8 cellular contexts compared by ENCODE assay signal in the genomic region with DNA sequence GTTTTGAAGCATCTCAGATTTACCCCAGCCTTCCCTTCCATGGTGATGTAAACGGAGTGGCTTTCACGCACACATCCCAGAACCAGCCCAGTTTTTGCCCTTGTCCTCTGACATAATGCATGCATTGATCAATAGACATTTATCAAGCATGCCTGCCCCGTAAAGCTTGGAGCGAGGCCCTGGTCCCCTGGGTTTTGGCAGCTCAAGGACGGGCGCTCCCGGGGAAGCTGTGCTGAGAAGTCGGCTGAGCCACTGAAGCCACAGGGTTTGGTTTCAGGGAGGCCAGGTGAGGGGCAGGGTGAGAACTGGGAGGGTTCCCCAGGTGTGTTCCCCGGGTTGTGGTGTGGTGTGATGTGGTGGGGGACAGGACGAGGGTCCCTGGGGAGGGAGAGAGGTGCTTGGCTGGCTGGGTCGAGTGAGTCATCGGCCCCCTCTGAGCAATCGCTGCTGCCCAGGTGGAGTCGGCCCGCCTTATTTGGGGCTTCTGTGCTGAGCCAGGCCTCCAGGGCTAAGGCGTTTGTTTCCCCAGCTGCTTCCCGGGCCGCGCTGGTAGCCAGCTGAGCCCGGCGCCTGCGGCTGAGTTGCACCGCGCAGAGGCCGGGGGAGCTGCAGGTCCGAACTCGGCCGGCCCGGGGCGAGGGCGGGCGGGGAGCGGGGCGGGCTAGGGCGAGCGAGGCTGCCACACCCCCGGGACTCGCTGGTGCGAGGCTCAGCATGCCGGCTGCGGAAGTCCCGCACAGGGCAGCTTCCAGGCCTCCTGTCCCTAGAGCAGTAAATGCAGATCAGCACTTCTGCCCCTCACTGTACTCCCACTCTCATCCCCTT. TPM values are rescaled to one million over a fixed set of nuclear protein-coding genes. Genes with fewer than 3 reads are reported as not detected.
A peak's percentile ranks its signal among the peaks of the same experiment; 100 is the strongest.
DNase-seq lines count a peak whose midpoint lies in the region; ATAC-seq and TF ChIP-seq lines count a peak whose summit lies in the region.

No MANE protein-coding gene starts in this region.

- H3K4me3 ChIP-seq in Peyer's patch (peak overlapping the region; percentile 32 to 49 (median 43)), left ventricle myocardium inferior (peak overlapping the region; percentile 53), skin epidermis (peak overlapping the region in 4 of 7 experiments; percentile 5 to 23 (median 20))

- H3K27me3 ChIP-seq in Peyer's patch, result no peaks in the 10 kb centered on the region
- no peaks in the 10 kb centered on the region for H3K27me3 ChIP-seq in left ventricle myocardium inferior (ENCODE audit: low read depth)

- H3K36me3 Mint-ChIP-seq in activated naive CD4-positive, alpha-beta T cell treated with anti-CD3 and anti-CD28 coated beads, Interleukin-2, amount 50 U/mL, for 72 hours, result peaks cover 0 to 12% of the 10 kb centered on the region in 2 donors

- peak overlapping the region; percentile 50 to 97 for H3K27ac Mint-ChIP-seq in activated naive CD4-positive, alpha-beta T cell treated with anti-CD3 and anti-CD28 coated beads, Interleukin-2, amount 50 U/mL, for 72 hours

- TF ChIP-seq CTCF in Peyer's patch (IDR thresholded peaks at IDR 0.05) (peak in 1 of 6 experiments; percentile 15), left ventricle myocardium inferior (IDR thresholded peaks at IDR 0.05; ENCODE audit: borderline replicate concordance) (no peak)

- DNase-seq in Peyer's patch (peak; percentile 68 to 84 (median 78)), left ventricle myocardium inferior (peak; percentile 66), OCI-M1 (lab: John Stamatoyannopoulos, UW) (no peak), AG08395 (ENCODE audit: low spot score) (no peak)
- DNase-seq in activated naive CD4-positive, alpha-beta T cell treated with anti-CD3 and anti-CD28 coated beads, Interleukin-2, amount 50 U/mL, for 72 hours (ENCODE audit: low spot score in 2 of 2), result peak; percentile 59 to 80

- H3K4me1 ChIP-seq in Peyer's patch (peaks cover 0 to 47% (median 14%) of the 10 kb centered on the region in 4 donors), left ventricle myocardium inferior (peaks cover 82% of the 10 kb centered on the region)

- no peaks in the 10 kb centered on the region for H3K36me3 ChIP-seq in Peyer's patch
- no peaks in the 10 kb centered on the region for H3K36me3 ChIP-seq in left ventricle myocardium inferior

- no peaks in the 10 kb centered on the region for H3K9me3 Mint-ChIP-seq in activated naive CD4-positive, alpha-beta T cell treated with anti-CD3 and anti-CD28 coated beads, Interleukin-2, amount 50 U/mL, for 72 hours

- intact Hi-C loops in left ventricle myocardium inferior (cut with micrococcal nuclease), result no loop called here

- ATAC-seq in GM18517 (IDR thresholded peaks at IDR 0.05; ENCODE audit: unreplicated experiment) (peak; percentile 35), HG03066 (IDR thresholded peaks at IDR 0.05; ENCODE audit: low read depth, unreplicated experiment) (peak; percentile 59)
- peak; percentile 67 to 68 for ATAC-seq in activated naive CD4-positive, alpha-beta T cell treated with anti-CD3 and anti-CD28 coated beads, Interleukin-2, amount 50 U/mL, for 72 hours

- peak overlapping the region; percentile 39 to 84 (median 66) for H3K27ac ChIP-seq in Peyer's patch
- H3K27ac ChIP-seq in left ventricle myocardium inferior (replicated peaks), result peak overlapping the region; percentile 51
- H3K27ac ChIP-seq in skin epidermis, result peak overlapping the region in 20 of 21 experiments; percentile 32 to 88 (median 76)

- TF ChIP-seq POLR2A in Peyer's patch (IDR thresholded peaks at IDR 0.05), result no peak

- no peaks in the 10 kb centered on the region for H3K9me3 ChIP-seq in Peyer's patch
- no peaks in the 10 kb centered on the region for H3K9me3 ChIP-seq in left ventricle myocardium inferior (replicated peaks)

RNA-seq across cellular contexts. Expression of a gene that starts 23.6 kb away (rescaled TPM):
- 10 to 100 TPM; 36.3 to 78.4 (median 59.7) TPM for total RNA-seq in Peyer's patch
- 10 to 100 TPM; 12.2 to 56.1 TPM for total RNA-seq in activated naive CD4-positive, alpha-beta T cell treated with anti-CD3 and anti-CD28 coated beads, Interleukin-2, amount 50 U/mL, for 72 hours
- total RNA-seq in left ventricle myocardium inferior, result 97.7 TPM

Comparison
In these comparisons a context has a peak if more than half of its experiments do, and no peak if none do; other contexts are left out.
1. DNase-seq: peak in Peyer's patch (3 of 3), activated naive CD4-positive, alpha-beta T cell treated with anti-CD3 and anti-CD28 coated beads, Interleukin-2, amount 50 U/mL, for 72 hours (2 of 2) and left ventricle myocardium inferior (single experiment); none in OCI-M1 (single experiment) and AG08395 (single experiment).
2. Peak in every context shown above with its lines, with median percentiles within 50 percentile points of each other: ATAC-seq, H3K27ac ChIP-seq and H3K4me3 ChIP-seq.